Comparison of ENCODE assay signal across 17 cellular contexts in genomic region chr1:229225331-229225782, GRCh38. TPM values are rescaled to one million over a fixed set of nuclear protein-coding genes. Genes with fewer than 3 reads are reported as not detected.
DNase-seq lines count a peak whose midpoint lies in the region; ATAC-seq and TF ChIP-seq lines count a peak whose summit lies in the region.
"Had no signal": no experiment of that assay in that cellular context is flagged by ENCODE, and none has a peak within 500 bp of the region (broad histone marks: within the 10 kb centered on the region; RNA-seq: fewer than 3 reads in every experiment).

No MANE protein-coding gene starts in this region.

- no peaks in the 10 kb centered on the region for H3K9me3 Mint-ChIP-seq in activated T-helper 17 cell treated with anti-CD3 and anti-CD28 coated beads, Interleukin-2, amount 50 U/mL, for 72 hours
- H3K9me3 Mint-ChIP-seq: activated naive CD8-positive, alpha-beta T cell treated with anti-CD3 and anti-CD28 coated beads for 36 hours had no signal

- no peak overlapping the region for H3K27ac Mint-ChIP-seq in activated T-helper 17 cell treated with anti-CD3 and anti-CD28 coated beads, Interleukin-2, amount 50 U/mL, for 72 hours
- H3K27ac Mint-ChIP-seq: activated naive CD8-positive, alpha-beta T cell treated with anti-CD3 and anti-CD28 coated beads for 36 hours; T-helper 17 cell had no signal

- peaks cover 11% of the 10 kb centered on the region for H3K4me1 Mint-ChIP-seq in activated T-helper 17 cell treated with anti-CD3 and anti-CD28 coated beads, Interleukin-2, amount 50 U/mL, for 72 hours

- DNase-seq in HEK293T (ENCODE audit: extremely low spot score) (no peak), NCI-H510A (lab: John Stamatoyannopoulos, UW) (peak; percentile 40), colonic mucosa (peak; percentile 81), substantia nigra (lab: John Stamatoyannopoulos, UW) (no peak), GM19238 (ENCODE audit: insufficient read length, low spot score) (no peak)
- DNase-seq: activated CD4-positive, alpha-beta T cell treated with anti-CD3 and anti-CD28 coated beads for 4 hours; activated naive CD8-positive, alpha-beta T cell treated with anti-CD3 and anti-CD28 coated beads for 36 hours; activated T-cell treated with anti-CD3 and anti-CD28 coated beads, Interleukin-2, amount 50 U/mL, for 1 hour; C1 segment of cervical spinal cord; cerebellar nuclear complex; MM.1S; NCI-H524; posterior cingulate gyrus; T-helper 17 cell had no signal

- peak overlapping the region; percentile 38 for H3K27ac ChIP-seq in colonic mucosa
- H3K27ac ChIP-seq in substantia nigra (ENCODE audit: low read depth, low read length, poor library complexity, severe bottlenecking) = peak overlapping the region; percentile 60

- no peaks in the 10 kb centered on the region for H3K27me3 ChIP-seq in colonic mucosa

- H3K36me3 ChIP-seq in colonic mucosa = no peaks in the 10 kb centered on the region

- H3K4me1 ChIP-seq in colonic mucosa = peaks cover 5% of the 10 kb centered on the region

- H3K4me3 Mint-ChIP-seq in activated T-helper 17 cell treated with anti-CD3 and anti-CD28 coated beads, Interleukin-2, amount 50 U/mL, for 72 hours = no peak overlapping the region
- H3K4me3 Mint-ChIP-seq: activated naive CD8-positive, alpha-beta T cell treated with anti-CD3 and anti-CD28 coated beads for 36 hours; T-helper 17 cell had no signal

- peaks cover 7% of the 10 kb centered on the region for H3K27me3 Mint-ChIP-seq in activated T-helper 17 cell treated with anti-CD3 and anti-CD28 coated beads, Interleukin-2, amount 50 U/mL, for 72 hours
- H3K27me3 Mint-ChIP-seq: activated naive CD8-positive, alpha-beta T cell treated with anti-CD3 and anti-CD28 coated beads for 36 hours had no signal

- H3K36me3 Mint-ChIP-seq in activated T-helper 17 cell treated with anti-CD3 and anti-CD28 coated beads, Interleukin-2, amount 50 U/mL, for 72 hours (ENCODE audit: low read depth) = no peaks in the 10 kb centered on the region
- H3K36me3 Mint-ChIP-seq: activated naive CD8-positive, alpha-beta T cell treated with anti-CD3 and anti-CD28 coated beads for 36 hours had no signal

- intact Hi-C loops in colonic mucosa (cut with DNase I) = no loop called here

- no peak for TF ChIP-seq CTCF in colonic mucosa (IDR thresholded peaks at IDR 0.05)

- ATAC-seq in HG02973 (IDR thresholded peaks at IDR 0.05; ENCODE audit: unreplicated experiment) = no peak
- no peak for ATAC-seq in activated T-helper 17 cell treated with anti-CD3 and anti-CD28 coated beads, Interleukin-2, amount 50 U/mL, for 72 hours (replicated peaks)
- ATAC-seq: GM12878, T-helper 17 cell had no signal

- H3K9me3 ChIP-seq in colonic mucosa = no peaks in the 10 kb centered on the region

- POLR2A ChIA-PET in HEK293T (lab: Yijun Ruan, JAX) = interaction anchor here (0.7 kb wide), 1 partner anchor 768 kb away, joined by 3 read pairs; a partner anchor contains a TSS

- H3K4me3 ChIP-seq in colonic mucosa = no peak overlapping the region
- H3K4me3 ChIP-seq: GM12878 had no signal

- CTCF ChIA-PET in HEK293T (lab: Yijun Ruan, JAX) = interaction anchor here (1.4 kb wide), 1 partner anchor 561 kb away, joined by 3 read pairs; no protein-coding TSS in a partner anchor

- H3K9ac ChIP-seq in colonic mucosa (ENCODE audit: low read depth in 2 of 2, low read length in 2 of 2) = peak overlapping the region in 1 of 2 donors; percentile 73

TF ChIP-seq in HEK293T, 16 proteins besides CTCF, POLR2A, EP300 and RAD21:
- TF ChIP-seq ZNF384 (IDR thresholded peaks at IDR 0.05) (no peak), HDGF (IDR thresholded peaks at IDR 0.05; ENCODE audit: borderline replicate concordance) (0 out of 2 replicates have a peak, but pooled peaks have one; percentile 25)

RNA-seq across cellular contexts. Expression of gene RAB4A, which starts 45.6 kb away (rescaled TPM):
- 100 to 1,000 TPM in 1 of 2 donors, 10 to 100 TPM in 1; 80.9 to 103 TPM for total RNA-seq in colonic mucosa
- total RNA-seq in activated T-helper 17 cell treated with anti-CD3 and anti-CD28 coated beads, Interleukin-2, amount 50 U/mL, for 72 hours = 10 to 100 TPM; 35.2 to 36.6 TPM

Comparison
In these comparisons a context has a peak if more than half of its experiments do, and no peak if none do; other contexts are left out.
1. DNase-seq: peak in NCI-H510A (single experiment) and colonic mucosa (single experiment); none in HEK293T (single experiment), substantia nigra (0 of 49) and GM19238 (single experiment).